Comparison of ENCODE assay signal across 23 cellular contexts in the genomic region with DNA sequence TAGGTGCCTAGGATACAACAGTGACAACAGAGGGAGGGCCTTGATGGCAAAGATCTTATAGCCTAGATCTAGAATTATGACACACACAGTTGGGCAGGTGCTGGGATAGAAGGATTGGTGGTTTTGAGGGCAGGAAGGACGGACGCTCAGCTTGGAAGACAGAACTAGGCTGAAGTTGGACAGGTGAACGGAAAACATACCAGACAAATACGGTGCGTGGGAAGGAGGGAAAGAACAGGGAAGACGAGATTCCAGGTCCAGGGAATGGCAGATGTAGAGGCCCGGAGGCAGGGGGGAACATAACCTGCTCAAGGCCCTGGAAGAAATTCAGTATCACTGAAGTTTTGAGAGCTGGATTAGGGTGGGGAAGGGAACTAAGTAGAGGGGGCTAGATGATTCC. TPM values are rescaled to one million over a fixed set of nuclear protein-coding genes. Genes with fewer than 3 reads are reported as not detected.
DNase-seq lines count a peak whose midpoint lies in the region; ATAC-seq, FAIRE-seq and TF ChIP-seq lines count a peak whose summit lies in the region.
"Had no signal": no experiment of that assay in that cellular context is flagged by ENCODE, and none has a peak within 500 bp of the region (broad histone marks: within the 10 kb centered on the region; RNA-seq: fewer than 3 reads in every experiment).

No MANE protein-coding gene starts in this region.

- H4K20me1 ChIP-seq in Karpas-422 (ENCODE audit: insufficient read depth, low read depth, low read length), result no peaks in the 10 kb centered on the region

- peaks cover 38% of the 10 kb centered on the region for H3K4me1 Mint-ChIP-seq in nephron
- H3K4me1 Mint-ChIP-seq in CD8-positive, alpha-beta memory T cell, result no peaks in the 10 kb centered on the region
- no peaks in the 10 kb centered on the region for H3K4me1 Mint-ChIP-seq in activated CD4-positive, alpha-beta T cell treated with anti-CD3 and anti-CD28 coated beads, Interleukin-2, amount 10 ng/mL, durations not matched to agents 24 days and 14 days

- H3K36me3 Mint-ChIP-seq in nephron (ENCODE audit: low read depth), result no peaks in the 10 kb centered on the region
- H3K36me3 Mint-ChIP-seq in CD8-positive, alpha-beta memory T cell, result peaks cover 0 to 3% (median 0%) of the 10 kb centered on the region in 3 donors
- H3K36me3 Mint-ChIP-seq in activated CD4-positive, alpha-beta T cell treated with anti-CD3 and anti-CD28 coated beads, Interleukin-2, amount 10 ng/mL, durations not matched to agents 24 days and 14 days (ENCODE audit: low read depth), result no peaks in the 10 kb centered on the region

- ATAC-seq in HG02884 (IDR thresholded peaks at IDR 0.05; ENCODE audit: unreplicated experiment), result no peak
- ATAC-seq: A549, GM23338, HCT116 had no signal

- POLR2A ChIA-PET in CD8-positive, alpha-beta memory T cell (lab: Charles Lee), result no interaction called here

- peak overlapping the region in 2 of 3 experiments; percentile 4 to 35 for H3K27ac Mint-ChIP-seq in nephron
- H3K27ac Mint-ChIP-seq in CD8-positive, alpha-beta memory T cell, result peak overlapping the region in 1 of 8 donors; percentile 11
- no peak overlapping the region for H3K27ac Mint-ChIP-seq in activated CD4-positive, alpha-beta T cell treated with anti-CD3 and anti-CD28 coated beads, Interleukin-2, amount 10 ng/mL, durations not matched to agents 24 days and 14 days
- H3K27ac Mint-ChIP-seq: CD4-positive, alpha-beta T cell; GM23338; HFFc6 had no signal

- intact Hi-C loops in dorsolateral prefrontal cortex (cut with DNase I), result no loop called here
- intact Hi-C loops in posterior vena cava (cut with DNase I), result no loop called here
- intact Hi-C loops in activated CD4-positive, alpha-beta T cell treated with anti-CD3 and anti-CD28 coated beads, Interleukin-2, amount 10 ng/mL, durations not matched to agents 24 days and 14 days (cut with micrococcal nuclease), result no loop called here

- H3K27me3 ChIP-seq in Karpas-422 (ENCODE audit: low read length) (no peaks in the 10 kb centered on the region), dorsolateral prefrontal cortex (no peaks in the 10 kb centered on the region)
- no peaks in the 10 kb centered on the region for H3K27me3 ChIP-seq in CD8-positive, alpha-beta memory T cell (ENCODE audit: insufficient read depth, low read length, poor library complexity, severe bottlenecking)

- H3K4me2 ChIP-seq in Karpas-422 (ENCODE audit: low read depth, low read length, poor library complexity, severe bottlenecking), result no peak overlapping the region
- H3K4me2 ChIP-seq: A549, GM23338 had no signal

- CTCF ChIA-PET in CD8-positive, alpha-beta memory T cell (lab: Charles Lee), result no interaction called here

- peaks cover 4% of the 10 kb centered on the region for H3K9me3 Mint-ChIP-seq in nephron
- no peaks in the 10 kb centered on the region for H3K9me3 Mint-ChIP-seq in CD8-positive, alpha-beta memory T cell
- H3K9me3 Mint-ChIP-seq in activated CD4-positive, alpha-beta T cell treated with anti-CD3 and anti-CD28 coated beads, Interleukin-2, amount 10 ng/mL, durations not matched to agents 24 days and 14 days, result no peaks in the 10 kb centered on the region
- H3K9me3 Mint-ChIP-seq: CD4-positive, alpha-beta T cell; HFFc6 had no signal

- H3K79me2 ChIP-seq in Karpas-422 (ENCODE audit: low read length), result no peaks in the 10 kb centered on the region

- peak overlapping the region; percentile 11; the same call in 1 of the 2 replicates for H2AFZ ChIP-seq in Karpas-422 (ENCODE audit: low read length)
- H2AFZ ChIP-seq: GM23338 had no signal

- peaks cover 51% of the 10 kb centered on the region for H3K4me1 ChIP-seq in Karpas-422 (ENCODE audit: low read length)
- H3K4me1 ChIP-seq in CD8-positive, alpha-beta memory T cell (ENCODE audit: insufficient read depth, low read length), result no peaks in the 10 kb centered on the region
- H3K4me1 ChIP-seq: A549 had no signal

- no peak for DNase-seq in Karpas-422
- DNase-seq in dorsolateral prefrontal cortex, result no peak
- peak; percentile 28 for DNase-seq in posterior vena cava (ENCODE audit: low spot score)
- DNase-seq in CD8-positive, alpha-beta memory T cell, result no peak
- no peak for DNase-seq in activated CD4-positive, alpha-beta T cell treated with anti-CD3 and anti-CD28 coated beads, Interleukin-2, amount 10 ng/mL, durations not matched to agents 24 days and 14 days
- no peak for DNase-seq in H54 (ENCODE audit: insufficient read length, low spot score)
- DNase-seq: AML-193; CD4-positive, alpha-beta T cell; DMS153; DMS79; GDM1; H7; HFFc6 had no signal

- no peak overlapping the region for H3K4me3 Mint-ChIP-seq in nephron
- no peak overlapping the region for H3K4me3 Mint-ChIP-seq in CD8-positive, alpha-beta memory T cell
- no peak overlapping the region for H3K4me3 Mint-ChIP-seq in activated CD4-positive, alpha-beta T cell treated with anti-CD3 and anti-CD28 coated beads, Interleukin-2, amount 10 ng/mL, durations not matched to agents 24 days and 14 days
- H3K4me3 Mint-ChIP-seq: CD4-positive, alpha-beta T cell; GM23338; HFFc6 had no signal

- H3K27ac ChIP-seq in Karpas-422 (ENCODE audit: low read length) (no peak overlapping the region), dorsolateral prefrontal cortex (peak overlapping the region in 47 of 59 donors; percentile 7 to 90 (median 62))
- no peak overlapping the region for H3K27ac ChIP-seq in CD8-positive, alpha-beta memory T cell (ENCODE audit: low read depth, low read length)
- H3K27ac ChIP-seq: 22Rv1, A549, C4-2B had no signal

- no peaks in the 10 kb centered on the region for H3K9me2 ChIP-seq in Karpas-422 (replicated peaks; ENCODE audit: insufficient read depth, low read length)

- no peaks in the 10 kb centered on the region for H3K36me3 ChIP-seq in Karpas-422 (ENCODE audit: insufficient read depth, low read length)
- H3K36me3 ChIP-seq in CD8-positive, alpha-beta memory T cell (ENCODE audit: insufficient read depth, low read length), result no peaks in the 10 kb centered on the region

- peaks cover 3% of the 10 kb centered on the region for H3K27me3 Mint-ChIP-seq in nephron (ENCODE audit: low read depth)
- peaks cover 5 to 6% of the 10 kb centered on the region in 2 donors for H3K27me3 Mint-ChIP-seq in CD8-positive, alpha-beta memory T cell
- H3K27me3 Mint-ChIP-seq in activated CD4-positive, alpha-beta T cell treated with anti-CD3 and anti-CD28 coated beads, Interleukin-2, amount 10 ng/mL, durations not matched to agents 24 days and 14 days, result peaks cover 14% of the 10 kb centered on the region
- H3K27me3 Mint-ChIP-seq: CD4-positive, alpha-beta T cell had no signal

- FAIRE-seq in H54 (lab: Jason Lieb, UNC), result no peak
- FAIRE-seq: A549, GM12892, GM18507 had no signal

- no peaks in the 10 kb centered on the region for H3K9me3 ChIP-seq in Karpas-422 (ENCODE audit: low read length)
- H3K9me3 ChIP-seq in CD8-positive, alpha-beta memory T cell (ENCODE audit: low read length), result no peaks in the 10 kb centered on the region
- H3K9me3 ChIP-seq: A549 had no signal

- no peak overlapping the region for H3K9ac ChIP-seq in Karpas-422 (ENCODE audit: low read length)

- no peak for TF ChIP-seq CTCF in dorsolateral prefrontal cortex (IDR thresholded peaks at IDR 0.05 in 54 of 56, conservative IDR thresholded peaks at IDR 0.05 in 2 of 56; ENCODE audit: low read depth in 1 of 56, partially characterized antibody in 56 of 56)
- no peak for TF ChIP-seq CTCF in nephron (IDR thresholded peaks at IDR 0.05; ENCODE audit: unreplicated experiment in 3 of 3)

- H3K4me3 ChIP-seq in Karpas-422 (ENCODE audit: low read length), result no peak overlapping the region
- no peak overlapping the region for H3K4me3 ChIP-seq in dorsolateral prefrontal cortex
- no peak overlapping the region for H3K4me3 ChIP-seq in CD8-positive, alpha-beta memory T cell (ENCODE audit: low read length)
- H3K4me3 ChIP-seq: A549, GM23338 had no signal

- no peak for TF ChIP-seq POLR2A in H54 (IDR thresholded peaks at IDR 0.05; ENCODE audit: low read depth, low read length)

RNA-seq across cellular contexts. Expression of a gene that starts 40.8 kb away (rescaled TPM):
- total RNA-seq in Karpas-422 (2014; rRNA removed; shearing (Covaris generic); ENCODE audit: low replicate concordance), result 1.0 and 2.5 TPM in 2 replicates
- total RNA-seq in dorsolateral prefrontal cortex (100 to 1,000 TPM in 78 of 120 experiments, 10 to 100 TPM in 42; 32.4 to 184 (median 107) TPM), posterior vena cava (1 to 10 TPM; 3.5 to 6.8 TPM)
- total RNA-seq in CD8-positive, alpha-beta memory T cell, result under 1 TPM; 0.22 to 0.27 TPM
- 1.2 TPM for polyA plus RNA-seq in CD8-positive, alpha-beta memory T cell
- total RNA-seq in activated CD4-positive, alpha-beta T cell treated with anti-CD3 and anti-CD28 coated beads, Interleukin-2, amount 10 ng/mL, durations not matched to agents 24 days and 14 days, result 0.07 and 0.12 TPM in 2 replicates
- total RNA-seq: HFFc6 had no signal
- polyA plus RNA-seq: BJ had no signal

Comparison
In these comparisons a context has a peak if more than half of its experiments do, and no peak if none do; other contexts are left out.
1. H3K27ac ChIP-seq: peak in dorsolateral prefrontal cortex (47 of 59); none in Karpas-422 (single experiment) and CD8-positive, alpha-beta memory T cell (single experiment).